Comparison of ENCODE assay signal across 9 cellular contexts in the genomic region with DNA sequence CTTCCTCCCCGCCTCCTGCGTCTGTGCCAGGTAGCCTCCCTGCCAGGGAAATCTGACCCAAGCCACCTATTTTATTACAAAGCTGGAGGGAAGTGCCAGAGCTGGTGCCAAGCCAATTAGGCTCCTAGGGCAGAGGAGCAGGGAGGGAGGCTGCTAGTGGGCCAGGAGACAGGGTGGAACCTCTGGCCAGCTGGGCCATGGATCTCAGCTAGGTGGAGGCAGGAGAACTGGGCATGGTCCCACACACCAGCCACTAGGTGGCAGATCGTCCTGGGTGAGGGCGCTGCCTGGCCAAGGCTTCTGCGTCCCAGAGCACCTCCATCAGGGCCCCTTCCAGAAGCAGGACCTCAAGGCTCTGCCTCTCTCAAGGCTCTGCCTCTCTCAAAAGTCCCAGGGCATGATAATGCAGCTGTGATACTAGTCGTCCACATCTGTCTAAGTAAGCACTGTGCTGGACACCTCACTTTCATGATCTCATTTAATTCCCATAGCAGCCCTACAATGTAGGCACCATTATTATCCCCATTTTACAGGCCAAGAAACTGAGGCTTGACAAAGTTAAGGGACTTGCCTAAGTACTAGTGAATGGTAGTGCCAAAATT. TPM values are rescaled to one million over a fixed set of nuclear protein-coding genes. Genes with fewer than 3 reads are reported as not detected.
DNase-seq lines count a peak whose midpoint lies in the region; ATAC-seq and TF ChIP-seq lines count a peak whose summit lies in the region.
"Had no signal": no experiment of that assay in that cellular context is flagged by ENCODE, and none has a peak within 500 bp of the region (broad histone marks: within the 10 kb centered on the region; RNA-seq: fewer than 3 reads in every experiment).

No MANE protein-coding gene starts in this region.

- no peak overlapping the region for H3K4me2 ChIP-seq in SK-N-SH

- CTCF ChIA-PET in SK-N-SH (lab: Yijun Ruan, JAX) = interaction anchor here (0.6 to 6.4 kb wide), 22 partner anchors 10 to 284 kb away, joined by 3 to 115 read pairs (median 4); no protein-coding TSS in a partner anchor

- peaks cover 0 to 7% of the 10 kb centered on the region in 2 experiments; a peak in 1 of 4 replicates for H3K4me1 ChIP-seq in SK-N-SH (ENCODE audit: control insufficient read depth in 1 of 2, insufficient read depth in 2 of 2, low read depth in 1 of 2, low read length in 1 of 2)
- peaks cover 0 to 12% (median 9%) of the 10 kb centered on the region in 4 donors for H3K4me1 ChIP-seq in sigmoid colon

- H3K27me3 Mint-ChIP-seq in activated naive CD8-positive, alpha-beta T cell treated with anti-CD3 and anti-CD28 coated beads, Interleukin-2, amount 50 U/mL, for 24 hours = no peaks in the 10 kb centered on the region

- no peaks in the 10 kb centered on the region for H3K9me3 Mint-ChIP-seq in activated naive CD8-positive, alpha-beta T cell treated with anti-CD3 and anti-CD28 coated beads, Interleukin-2, amount 50 U/mL, for 24 hours

- 49% methylated on average over 5 of the region's 6 CpGs for WGBS in SK-N-SH (ENCODE audit: low lambda C conversion rate)
- WGBS in sigmoid colon, 2 donors = 9 to 28% methylated on average over 6 of the region's 6 CpGs

- H3K4me1 Mint-ChIP-seq in activated naive CD8-positive, alpha-beta T cell treated with anti-CD3 and anti-CD28 coated beads, Interleukin-2, amount 50 U/mL, for 24 hours = peaks cover 11% of the 10 kb centered on the region

- H3K4me3 ChIP-seq in SK-N-SH (ENCODE audit: low read depth in 2 of 2, low read length in 1 of 2) (no peak overlapping the region), sigmoid colon (no peak overlapping the region)
- H3K4me3 ChIP-seq: SK-N-MC had no signal

- no peaks in the 10 kb centered on the region for H3K36me3 ChIP-seq in SK-N-SH (replicated peaks in 1 of 2; ENCODE audit: control insufficient read depth in 1 of 2, insufficient read depth in 2 of 2, low read length in 1 of 2)
- no peaks in the 10 kb centered on the region for H3K36me3 ChIP-seq in sigmoid colon

- peak; percentile 77 for TF ChIP-seq RAD21 in SK-N-SH (IDR thresholded peaks at IDR 0.05; ENCODE audit: low read length)

- H3K36me3 Mint-ChIP-seq in activated naive CD8-positive, alpha-beta T cell treated with anti-CD3 and anti-CD28 coated beads, Interleukin-2, amount 50 U/mL, for 24 hours (ENCODE audit: low read depth) = no peaks in the 10 kb centered on the region

- no peak overlapping the region for H3K27ac Mint-ChIP-seq in activated naive CD8-positive, alpha-beta T cell treated with anti-CD3 and anti-CD28 coated beads, Interleukin-2, amount 50 U/mL, for 24 hours

- H4K20me1 ChIP-seq in SK-N-SH (ENCODE audit: insufficient read depth) = no peaks in the 10 kb centered on the region

- no peak overlapping the region for H2AFZ ChIP-seq in SK-N-SH (ENCODE audit: low read depth)

- H3K27ac ChIP-seq in SK-N-SH (ENCODE audit: low read depth in 2 of 2, low read length in 1 of 2) (no peak overlapping the region), sigmoid colon (no peak overlapping the region)
- H3K27ac ChIP-seq: SK-N-MC had no signal

- H3K9me2 ChIP-seq in SK-N-SH = no peaks in the 10 kb centered on the region

- no peaks in the 10 kb centered on the region for H3K27me3 ChIP-seq in SK-N-SH (ENCODE audit: insufficient read depth)
- no peaks in the 10 kb centered on the region for H3K27me3 ChIP-seq in sigmoid colon

- H3K79me2 ChIP-seq in SK-N-SH (ENCODE audit: insufficient read depth) = peaks cover 5% of the 10 kb centered on the region

- H3K9me3 ChIP-seq in SK-N-SH = no peaks in the 10 kb centered on the region
- no peaks in the 10 kb centered on the region for H3K9me3 ChIP-seq in sigmoid colon

- H3K4me3 Mint-ChIP-seq in activated naive CD8-positive, alpha-beta T cell treated with anti-CD3 and anti-CD28 coated beads, Interleukin-2, amount 50 U/mL, for 24 hours = no peak overlapping the region

- peak; percentile 49 for ATAC-seq in GM19452 (IDR thresholded peaks at IDR 0.05; ENCODE audit: unreplicated experiment)
- ATAC-seq in activated naive CD8-positive, alpha-beta T cell treated with anti-CD3 and anti-CD28 coated beads, Interleukin-2, amount 50 U/mL, for 24 hours = peak; percentile 68
- ATAC-seq in left cardiac atrium = peak; percentile 67 to 73

- H3F3A ChIP-seq in SK-N-SH (replicated peaks; ENCODE audit: insufficient read depth) = no peaks in the 10 kb centered on the region

- TF ChIP-seq POLR2A in sigmoid colon (IDR thresholded peaks at IDR 0.05) = no peak

- TF ChIP-seq EP300 in SK-N-SH (IDR thresholded peaks at IDR 0.05; ENCODE audit: borderline replicate concordance in 1 of 2, low read depth in 1 of 2, low read length in 1 of 2) (no peak), sigmoid colon (IDR thresholded peaks at IDR 0.05) (no peak)

- no peak overlapping the region for H3K9ac ChIP-seq in SK-N-SH

- intact Hi-C loops in left cardiac atrium (cut with DNase I) = loop anchor here (5.0 kb wide), 1 partner anchor 63 kb away; no protein-coding TSS in a partner anchor
- intact Hi-C loops in sigmoid colon (cut with DNase I) = loop anchor here (2.0 kb wide), 1 partner anchor 62 kb away; no protein-coding TSS in a partner anchor

- DNase-seq in COLO668 (lab: John Stamatoyannopoulos, UW; ENCODE audit: unreplicated experiment) = peak; percentile 61
- peak; percentile 24 for DNase-seq in KG1 (lab: John Stamatoyannopoulos, UW)
- DNase-seq in SK-N-SH = peak; percentile 84
- peak; percentile 72 for DNase-seq in activated naive CD8-positive, alpha-beta T cell treated with anti-CD3 and anti-CD28 coated beads, Interleukin-2, amount 50 U/mL, for 24 hours
- peak; percentile 75 for DNase-seq in left cardiac atrium
- DNase-seq in sigmoid colon = peak; percentile 76
- no peak for DNase-seq in cerebellar nuclear complex (lab: John Stamatoyannopoulos, UW)

- POLR2A ChIA-PET in SK-N-SH (lab: Yijun Ruan, JAX) = no interaction called here

- TF ChIP-seq CTCF in SK-N-SH (IDR thresholded peaks at IDR 0.05) (peak; percentile 70), sigmoid colon (IDR thresholded peaks at IDR 0.05) (peak in 3 of 4 experiments; percentile 11 to 68 (median 63))

TF ChIP-seq in SK-N-SH, 30 proteins besides CTCF, POLR2A, EP300 and RAD21:
- TF ChIP-seq SMC3 (IDR thresholded peaks at IDR 0.05; ENCODE audit: low read depth, low read length) = peak; percentile 87
- no peak for TF ChIP-seq CHD2 (IDR thresholded peaks at IDR 0.05; ENCODE audit: low read length, partially characterized antibody)

RNA-seq across cellular contexts. Expression of a gene that starts 4.5 kb away (rescaled TPM):
- polyA plus RNA-seq in SK-N-SH (2012; rRNA removed) = 13.8 and 22.9 TPM in 2 replicates
- 13.3 and 17.1 TPM in 2 replicates for polyA plus RNA-seq in SK-N-SH (2012; cell fraction: cytosol; rRNA removed)
- polyA plus RNA-seq in SK-N-SH (2012; cell fraction: nucleus; rRNA removed) = 11.7 and 14.6 TPM in 2 replicates
- total RNA-seq in left cardiac atrium = 10 to 100 TPM; 11.8 to 12.6 TPM
- 1 to 10 TPM; 4.3 to 8.1 (median 6.9) TPM for total RNA-seq in sigmoid colon
- polyA plus RNA-seq in sigmoid colon = 10 to 100 TPM in 1 of 3 donors, 1 to 10 TPM in 2; 3.0 to 13.2 (median 3.0) TPM

RNA-seq across cellular contexts. Expression of a gene that starts 26.3 kb away (rescaled TPM):
- polyA plus RNA-seq in SK-N-SH (2012; rRNA removed) (24.5 and 29.0 TPM in 2 replicates), sigmoid colon (100 to 1,000 TPM in 1 of 3 donors, 10 to 100 TPM in 2; 46.3 to 169 (median 94.9) TPM)
- polyA plus RNA-seq in SK-N-SH (2012; cell fraction: cytosol; rRNA removed) = 14.3 and 19.6 TPM in 2 replicates
- 28.9 and 32.1 TPM in 2 replicates for polyA plus RNA-seq in SK-N-SH (2012; cell fraction: nucleus; rRNA removed)
- total RNA-seq in left cardiac atrium (10 to 100 TPM; 31.3 to 31.5 TPM), sigmoid colon (10 to 100 TPM in 2 of 4 donors, 1 to 10 TPM in 2; 3.5 to 12.1 (median 10.5) TPM)

Comparison
In these comparisons a context has a peak if more than half of its experiments do, and no peak if none do; other contexts are left out.
1. DNase-seq: peak in COLO668 (single experiment), KG1 (single experiment), SK-N-SH (single experiment), activated naive CD8-positive, alpha-beta T cell treated with anti-CD3 and anti-CD28 coated beads, Interleukin-2, amount 50 U/mL, for 24 hours (single experiment), left cardiac atrium (single experiment) and sigmoid colon (single experiment); none in cerebellar nuclear complex (0 of 2).
2. Peak in every context shown above with its lines, with median percentiles within 50 percentile points of each other: ATAC-seq.